ENCODE assay signal across 8 cellular contexts in the genomic region with DNA sequence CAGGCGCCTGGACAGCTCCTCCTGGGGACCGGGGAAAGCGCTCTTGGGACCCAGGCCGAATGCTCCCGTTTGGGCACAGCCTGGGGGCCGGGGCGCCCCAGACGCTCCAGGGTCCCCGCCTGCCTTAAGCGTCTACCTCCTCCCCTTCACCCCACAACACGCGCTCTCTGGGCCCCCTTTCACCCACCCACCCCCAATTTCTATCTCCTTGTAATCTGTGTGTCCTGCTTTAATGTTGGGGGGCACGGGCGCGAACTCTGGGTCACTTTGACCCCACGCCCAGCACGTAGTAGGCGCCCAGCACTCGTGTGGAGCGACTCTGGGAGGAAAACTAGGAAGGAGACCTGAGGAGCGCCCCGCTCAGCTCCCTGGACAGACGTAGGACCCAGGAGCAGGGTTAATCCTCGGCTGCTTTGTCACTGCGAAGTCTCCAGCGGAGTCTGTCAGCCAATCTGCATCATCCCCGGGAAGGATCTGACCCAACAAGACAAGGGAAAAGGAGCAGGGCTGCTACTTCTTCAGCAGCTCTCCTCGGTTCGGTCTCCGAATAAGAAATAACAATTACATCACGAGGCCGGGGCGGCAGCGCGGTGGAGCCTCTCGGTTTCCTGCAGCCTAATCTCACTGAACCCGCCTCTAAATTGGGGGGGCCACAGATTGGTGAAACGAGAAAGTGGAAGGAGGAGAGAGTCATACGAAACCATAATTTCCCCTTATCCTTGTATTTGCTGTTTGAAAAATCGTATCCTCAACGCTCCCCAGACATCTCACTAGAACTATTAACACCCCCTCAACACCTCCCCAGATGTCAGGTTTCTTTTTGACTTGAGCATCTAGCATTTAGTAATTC. TPM values are rescaled to one million over a fixed set of nuclear protein-coding genes. Genes with fewer than 3 reads are reported as not detected.
A peak's percentile ranks its signal among the peaks of the same experiment; 100 is the strongest.
DNase-seq lines count a peak whose midpoint lies in the region; ATAC-seq and TF ChIP-seq lines count a peak whose summit lies in the region.

No MANE protein-coding gene starts in this region.

- no peaks in the 10 kb centered on the region for H3K9me3 Mint-ChIP-seq in natural killer cell
- no peaks in the 10 kb centered on the region for H3K9me3 Mint-ChIP-seq in stimulated activated effector memory CD8-positive, alpha-beta T cell treated with anti-CD3 and anti-CD28 coated beads, Interleukin-12 subunit alpha, Interleukin-12 subunit beta, amount 100 ng/mL, for 72 hours

- intact Hi-C loops in natural killer cell (cut with micrococcal nuclease), result loop anchor here (1.0 to 10.0 kb wide), 2 partner anchors 529 to 682 kb away; partner anchors contain the start of gene HSPA13

- peak; percentile 90 for DNase-seq in EH (ENCODE audit: low read depth)
- peak; percentile 73 for DNase-seq in RPMI8226
- peak; percentile 61 for DNase-seq in activated effector memory CD4-positive, alpha-beta T cell treated with Interleukin-2 at 50 U/mL for 16 hours
- peak; percentile 92 for DNase-seq in fibroblast of pulmonary artery (ENCODE audit: low read depth)
- DNase-seq in natural killer cell, result peak; percentile 71
- peak; percentile 38 to 80 for DNase-seq in stimulated activated effector memory CD8-positive, alpha-beta T cell treated with anti-CD3 and anti-CD28 coated beads, Interleukin-12 subunit alpha, Interleukin-12 subunit beta, amount 100 ng/mL, for 72 hours (ENCODE audit: low spot score in 2 of 2)

- ATAC-seq in HG03039 (IDR thresholded peaks at IDR 0.05; ENCODE audit: unreplicated experiment) (peak; percentile 23), natural killer cell (peak; percentile 39 to 66 (median 51)), HG02759 (IDR thresholded peaks at IDR 0.05; ENCODE audit: unreplicated experiment) (no peak)
- peak; percentile 53 for ATAC-seq in stimulated activated effector memory CD8-positive, alpha-beta T cell treated with anti-CD3 and anti-CD28 coated beads, Interleukin-12 subunit alpha, Interleukin-12 subunit beta, amount 100 ng/mL, for 72 hours

- peak overlapping the region; percentile 90 to 96 for H3K27ac Mint-ChIP-seq in natural killer cell
- H3K27ac Mint-ChIP-seq in stimulated activated effector memory CD8-positive, alpha-beta T cell treated with anti-CD3 and anti-CD28 coated beads, Interleukin-12 subunit alpha, Interleukin-12 subunit beta, amount 100 ng/mL, for 72 hours, result peak overlapping the region; percentile 94

- peak overlapping the region; percentile 76 for H3K4me3 ChIP-seq in fibroblast of pulmonary artery (replicated peaks; ENCODE audit: low read depth, low read length)

- H3K4me1 Mint-ChIP-seq in natural killer cell, result peaks cover 37 to 43% of the 10 kb centered on the region in 2 donors
- H3K4me1 Mint-ChIP-seq in stimulated activated effector memory CD8-positive, alpha-beta T cell treated with anti-CD3 and anti-CD28 coated beads, Interleukin-12 subunit alpha, Interleukin-12 subunit beta, amount 100 ng/mL, for 72 hours, result peaks cover 40% of the 10 kb centered on the region

- H3K27me3 Mint-ChIP-seq in natural killer cell (ENCODE audit: low read depth in 2 of 2), result no peaks in the 10 kb centered on the region

- TF ChIP-seq CTCF in fibroblast of pulmonary artery (IDR thresholded peaks at IDR 0.05; ENCODE audit: low read length, missing control alignments) (no peak), natural killer cell (IDR thresholded peaks at IDR 0.05) (no peak)

- H3K4me3 Mint-ChIP-seq in natural killer cell, result peak overlapping the region; percentile 96
- peak overlapping the region; percentile 92 for H3K4me3 Mint-ChIP-seq in stimulated activated effector memory CD8-positive, alpha-beta T cell treated with anti-CD3 and anti-CD28 coated beads, Interleukin-12 subunit alpha, Interleukin-12 subunit beta, amount 100 ng/mL, for 72 hours

- no peaks in the 10 kb centered on the region for H3K36me3 Mint-ChIP-seq in natural killer cell
- H3K36me3 Mint-ChIP-seq in stimulated activated effector memory CD8-positive, alpha-beta T cell treated with anti-CD3 and anti-CD28 coated beads, Interleukin-12 subunit alpha, Interleukin-12 subunit beta, amount 100 ng/mL, for 72 hours, result peaks cover 7% of the 10 kb centered on the region

RNA-seq across cellular contexts. Expression of gene NRIP1, which starts 0.8 kb away (rescaled TPM):
- total RNA-seq in natural killer cell, result 10 to 100 TPM; 42.4 to 46.8 (median 42.6) TPM
